4 cellular contexts compared by ENCODE assay signal in the genomic region with DNA sequence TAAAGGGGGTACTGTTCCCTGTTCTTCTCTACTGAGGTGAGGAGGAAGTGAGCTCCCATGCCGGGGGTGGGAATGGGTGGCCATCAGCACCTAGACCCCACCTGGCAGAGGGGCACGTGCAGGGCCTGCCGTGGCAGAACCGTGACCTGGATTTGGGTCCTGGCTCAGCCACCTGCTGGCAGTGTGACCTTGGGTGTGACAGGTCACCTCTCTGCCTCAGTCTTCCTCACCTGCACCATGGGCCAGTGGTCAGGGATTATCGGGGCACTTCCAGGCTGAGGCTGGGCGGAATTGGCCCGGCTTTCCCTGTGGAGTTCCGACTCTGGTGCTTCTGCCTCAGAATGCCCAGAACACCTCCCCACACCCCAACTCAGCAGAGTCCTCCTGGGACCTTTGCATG. TPM values are rescaled to one million over a fixed set of nuclear protein-coding genes. Genes with fewer than 3 reads are reported as not detected.
"Had no signal": no experiment of that assay in that cellular context is flagged by ENCODE, and none has a peak within 500 bp of the region (broad histone marks: within the 10 kb centered on the region; RNA-seq: fewer than 3 reads in every experiment).

No MANE protein-coding gene starts in this region.

RNA-seq across cellular contexts. Expression of a gene that starts 36.5 kb away (rescaled TPM):
- total RNA-seq: GM23248, H4, HFFc6, IMR-90 had no signal
- polyA plus RNA-seq: GM23248 had no signal
